ENCODE assay signal across 10 cellular contexts in genomic region chr11:3163241-3163981, GRCh38. TPM values are rescaled to one million over a fixed set of nuclear protein-coding genes. Genes with fewer than 3 reads are reported as not detected.
DNase-seq lines count a peak whose midpoint lies in the region; ATAC-seq and TF ChIP-seq lines count a peak whose summit lies in the region.
"Had no signal": no experiment of that assay in that cellular context is flagged by ENCODE, and none has a peak within 500 bp of the region (broad histone marks: within the 10 kb centered on the region; RNA-seq: fewer than 3 reads in every experiment).

No MANE protein-coding gene starts in this region.

- peak overlapping the region; percentile 22 for H3K14ac ChIP-seq in neuronal stem cell (ENCODE audit: low read length)

- H3F3A ChIP-seq in PC-3 (ENCODE audit: low read length, unreplicated experiment): no peaks in the 10 kb centered on the region

- H3K27ac ChIP-seq in CD4-positive, CD25-positive, alpha-beta regulatory T cell (ENCODE audit: insufficient read depth, low read length, poor library complexity, severe bottlenecking): no peak overlapping the region
- H3K27ac ChIP-seq in PC-3 (ENCODE audit: low read length) (no peak overlapping the region), esophagus (ENCODE audit: low read depth in 2 of 2, low read length in 1 of 2) (peak overlapping the region in 1 of 2 donors; percentile 24), neuronal stem cell (replicated peaks; ENCODE audit: low read length) (no peak overlapping the region)

- H2BK5ac ChIP-seq in neuronal stem cell (ENCODE audit: low read length): no peak overlapping the region

- peaks cover 7% of the 10 kb centered on the region for H3K79me2 ChIP-seq in PC-3 (ENCODE audit: low read length)

- peak overlapping the region in 3 of 4 donors; percentile 57 to 65 (median 64) for H3K4me3 Mint-ChIP-seq in CD4-positive, CD25-positive, alpha-beta regulatory T cell

- no peak overlapping the region for H2BK120ac ChIP-seq in neuronal stem cell (ENCODE audit: low read depth, low read length)

- no peak overlapping the region for H4K8ac ChIP-seq in neuronal stem cell (ENCODE audit: low read depth, low read length)

- peaks cover 44% of the 10 kb centered on the region for H3K27me3 Mint-ChIP-seq in CD4-positive, CD25-positive, alpha-beta regulatory T cell

- H4K20me1 ChIP-seq in PC-3 (ENCODE audit: low read length): no peaks in the 10 kb centered on the region

- WGBS in esophagus, 2 donors: 52 to 64% methylated on average over 15 of the region's 15 CpGs
- no CpG with 5 or more reads among the region's 15 CpGs for WGBS in neuronal stem cell (ENCODE audit: extremely low coverage in 2 of 2, insufficient read length in 2 of 2, insufficient replicate concordance in 1 of 2), 2 donors

- H4K91ac ChIP-seq in neuronal stem cell (ENCODE audit: low read depth, low read length, poor library complexity): no peak overlapping the region

- peak overlapping the region; percentile 68 for H2AK5ac ChIP-seq in neuronal stem cell (ENCODE audit: low read depth, low read length)

- H2BK15ac ChIP-seq in neuronal stem cell (ENCODE audit: low read length): no peak overlapping the region

- CTCF ChIA-PET in PC-3 (lab: Charles Lee): no interaction called here

- no peak overlapping the region for H2AFZ ChIP-seq in PC-3 (ENCODE audit: low read length)
- H2AFZ ChIP-seq in neuronal stem cell (ENCODE audit: low read length): no peak overlapping the region

- no peak overlapping the region for H3K4me3 ChIP-seq in CD4-positive, CD25-positive, alpha-beta regulatory T cell (ENCODE audit: low read depth, low read length)
- H3K4me3 ChIP-seq in PC-3 (ENCODE audit: low read length): peak overlapping the region; percentile 77; the same call in 1 of the 2 replicates
- H3K4me3 ChIP-seq in esophagus (ENCODE audit: low read depth in 1 of 2, low read length in 2 of 2): peak overlapping the region; percentile 63 to 68
- peak overlapping the region; percentile 0 to 87 for H3K4me3 ChIP-seq in neuronal stem cell (ENCODE audit: low read length in 2 of 2)

- no peak for DNase-seq in CD4-positive, CD25-positive, alpha-beta regulatory T cell
- DNase-seq in PC-3: no peak
- no peak for DNase-seq in neuronal stem cell (ENCODE audit: low spot score)
- no peak for DNase-seq in mucosa of gallbladder (ENCODE audit: low spot score)
- no peak for DNase-seq in ecto neural progenitor cell (ENCODE audit: low spot score)
- DNase-seq in GM10266 (ENCODE audit: extremely low spot score): no peak

- ATAC-seq in CD4-positive, CD25-positive, alpha-beta regulatory T cell (ENCODE audit: low read depth in 2 of 2): no peak
- ATAC-seq in PC-3 (no peak), GM18517 (IDR thresholded peaks at IDR 0.05; ENCODE audit: unreplicated experiment) (no peak)

- H3K9me3 Mint-ChIP-seq in CD4-positive, CD25-positive, alpha-beta regulatory T cell: no peaks in the 10 kb centered on the region

- H3K9me2 ChIP-seq in PC-3 (replicated peaks; ENCODE audit: low read length): no peaks in the 10 kb centered on the region

- TF ChIP-seq CTCF in PC-3 (conservative IDR thresholded peaks at IDR 0.05; ENCODE audit: low read depth, low read length): no peak
- no peak for TF ChIP-seq CTCF in GM10266 (IDR thresholded peaks at IDR 0.05; ENCODE audit: control insufficient read depth, insufficient read depth, low read depth, missing control alignments)

- no peak overlapping the region for H3K9ac ChIP-seq in PC-3 (ENCODE audit: low read length)
- H3K9ac ChIP-seq in neuronal stem cell (ENCODE audit: low read depth, low read length, poor library complexity): peak overlapping the region; percentile 87

- no peaks in the 10 kb centered on the region for H3K36me3 ChIP-seq in CD4-positive, CD25-positive, alpha-beta regulatory T cell (ENCODE audit: control insufficient read depth, insufficient read depth, low read length)
- no peaks in the 10 kb centered on the region for H3K36me3 ChIP-seq in PC-3 (ENCODE audit: low read depth, low read length)
- no peaks in the 10 kb centered on the region for H3K36me3 ChIP-seq in esophagus (ENCODE audit: control insufficient read depth in 2 of 2, insufficient read depth in 2 of 2, low read length in 1 of 2)
- no peaks in the 10 kb centered on the region for H3K36me3 ChIP-seq in neuronal stem cell (replicated peaks in 1 of 2; ENCODE audit: control insufficient read depth in 2 of 2, insufficient read depth in 2 of 2, low read length in 2 of 2)

- H3K4me1 ChIP-seq in CD4-positive, CD25-positive, alpha-beta regulatory T cell (ENCODE audit: control insufficient read depth, insufficient read depth, low read length, poor library complexity, severe bottlenecking): no peaks in the 10 kb centered on the region
- H3K4me1 ChIP-seq in PC-3 (ENCODE audit: insufficient read depth, low read length) (no peaks in the 10 kb centered on the region; the same call in 1 of the 2 replicates), esophagus (ENCODE audit: control insufficient read depth in 2 of 2, insufficient read depth in 2 of 2, low read length in 1 of 2) (peaks cover 13 to 38% of the 10 kb centered on the region in 2 donors), neuronal stem cell (ENCODE audit: control insufficient read depth in 2 of 2, insufficient read depth in 1 of 2, low read depth in 1 of 2, low read length in 2 of 2) (peaks cover 27 to 34% of the 10 kb centered on the region in 2 donors)

- H3K27me3 ChIP-seq in CD4-positive, CD25-positive, alpha-beta regulatory T cell (ENCODE audit: control insufficient read depth, insufficient read depth, low read length): peaks cover 2% of the 10 kb centered on the region
- H3K27me3 ChIP-seq in PC-3 (ENCODE audit: low read length): no peaks in the 10 kb centered on the region
- no peaks in the 10 kb centered on the region for H3K27me3 ChIP-seq in esophagus (ENCODE audit: control insufficient read depth in 1 of 2, insufficient read depth in 2 of 2, low read length in 2 of 2)
- peaks cover 0 to 23% (median 0%) of the 10 kb centered on the region in 3 experiments for H3K27me3 ChIP-seq in neuronal stem cell (ENCODE audit: control insufficient read depth in 3 of 3, insufficient read depth in 3 of 3, low read depth in 1 of 3, low read length in 3 of 3)

- peaks cover 15% of the 10 kb centered on the region for H3K79me1 ChIP-seq in neuronal stem cell (ENCODE audit: low read depth, low read length)

- peak overlapping the region; percentile 8 for H3K4ac ChIP-seq in neuronal stem cell (ENCODE audit: low read length)

- H3K4me2 ChIP-seq in PC-3 (ENCODE audit: low read length) (peak overlapping the region; percentile 96), neuronal stem cell (ENCODE audit: insufficient read depth, low read length, poor library complexity, severe bottlenecking) (peak overlapping the region; percentile 99)

- H2BK12ac ChIP-seq in neuronal stem cell (ENCODE audit: low read length): no peak overlapping the region

- no peaks in the 10 kb centered on the region for H3K9me3 ChIP-seq in CD4-positive, CD25-positive, alpha-beta regulatory T cell (ENCODE audit: control insufficient read depth in 2 of 2, low read length in 2 of 2)
- no peaks in the 10 kb centered on the region for H3K9me3 ChIP-seq in PC-3 (ENCODE audit: low read length)
- H3K9me3 ChIP-seq in esophagus (ENCODE audit: control insufficient read depth in 2 of 2, insufficient read depth in 1 of 2, low read depth in 1 of 2, low read length in 1 of 2): no peaks in the 10 kb centered on the region
- H3K9me3 ChIP-seq in neuronal stem cell (replicated peaks in 1 of 2; ENCODE audit: control insufficient read depth in 2 of 2, insufficient read depth in 1 of 2, low read depth in 1 of 2, low read length in 2 of 2): no peaks in the 10 kb centered on the region

- peaks cover 0 to 13% (median 1%) of the 10 kb centered on the region in 4 donors for H3K4me1 Mint-ChIP-seq in CD4-positive, CD25-positive, alpha-beta regulatory T cell

- H3K23ac ChIP-seq in neuronal stem cell (ENCODE audit: low read depth, low read length, poor library complexity): no peak overlapping the region

- H3K18ac ChIP-seq in neuronal stem cell (ENCODE audit: low read length): peak overlapping the region; percentile 85

- POLR2A ChIA-PET in PC-3 (lab: Charles Lee; ENCODE audit: unreplicated experiment): no interaction called here

- no peaks in the 10 kb centered on the region for H3K36me3 Mint-ChIP-seq in CD4-positive, CD25-positive, alpha-beta regulatory T cell

- BruUV-seq in PC-3 (replicated peaks; lab: Mats Ljungman, UMichigan): no TSS peak

- no peak overlapping the region for H3K27ac Mint-ChIP-seq in CD4-positive, CD25-positive, alpha-beta regulatory T cell

- intact Hi-C loops in PC-3 (cut with micrococcal nuclease): loop anchor here (10.0 kb wide), 1 partner anchor 211 kb away; the partner anchor contains the start of gene ZNF195

RNA-seq across cellular contexts. Expression of gene OSBPL5, which starts 1.7 kb away (rescaled TPM):
- total RNA-seq in CD4-positive, CD25-positive, alpha-beta regulatory T cell: 2.2 TPM
- under 1 TPM in 2 of 4 donors, not detected in 2; 0.22 to 0.23 TPM for polyA plus RNA-seq in CD4-positive, CD25-positive, alpha-beta regulatory T cell
- total RNA-seq in PC-3 (2014; rRNA removed) (51.4 and 51.5 TPM in 2 replicates), mucosa of gallbladder (45.2 TPM)
- polyA plus RNA-seq in esophagus: 10 to 100 TPM; 10.4 to 12.6 TPM
- 9.5 TPM for polyA plus RNA-seq in neuronal stem cell (2013, experiment 1 of 2)
- polyA plus RNA-seq in neuronal stem cell (2013, experiment 2 of 2): 9.7 TPM

RNA-seq across cellular contexts. Expression of gene MRGPRG, which starts 55.2 kb away (rescaled TPM):
- total RNA-seq in CD4-positive, CD25-positive, alpha-beta regulatory T cell: not detected
- not detected for polyA plus RNA-seq in CD4-positive, CD25-positive, alpha-beta regulatory T cell
- total RNA-seq in PC-3 (2014; rRNA removed) (not detected in 2 replicates), mucosa of gallbladder (not detected)
- polyA plus RNA-seq in esophagus: not detected
- not detected for polyA plus RNA-seq in neuronal stem cell (2013, experiment 1 of 2)
- polyA plus RNA-seq in neuronal stem cell (2013, experiment 2 of 2): not detected
- total RNA-seq: OCI-LY7, subcutaneous adipose tissue had no signal

Comparison
In these comparisons a context has a peak if more than half of its experiments do, and no peak if none do; other contexts are left out.
1. RNA of gene OSBPL5, which starts 1.7 kb away (total RNA-seq): 51.4 to 51.5 TPM in PC-3 and 45.2 TPM in mucosa of gallbladder (single experiment); 2.2 TPM in CD4-positive, CD25-positive, alpha-beta regulatory T cell (single experiment); every median in the first group is over 10 times any median in the second.